1 cellular context compared by ENCODE assay signal in genomic region chr11:120929664-120930154, GRCh38.
TF ChIP-seq lines count a peak whose summit lies in the region.

No MANE protein-coding gene starts in this region.

TF ChIP-seq in GM12878, 131 proteins besides CTCF, POLR2A, EP300 and RAD21 (continued from another document):
- TF ChIP-seq ZNF592 (IDR thresholded peaks at IDR 0.05) (no peak), PML (IDR thresholded peaks at IDR 0.05; ENCODE audit: low read length) (no peak), CHD4 (IDR thresholded peaks at IDR 0.05) (no peak), BCL11A (IDR thresholded peaks at IDR 0.05; ENCODE audit: low read depth, low read length) (no peak), TARDBP (IDR thresholded peaks at IDR 0.05; ENCODE audit: borderline replicate concordance) (no peak), CBX5 (IDR thresholded peaks at IDR 0.05; ENCODE audit: low read depth) (no peak), ZBTB11 (CRISPR knock-in tag; IDR thresholded peaks at IDR 0.05) (no peak), EED (IDR thresholded peaks at IDR 0.05; ENCODE audit: low read depth) (no peak), SPI1 (IDR thresholded peaks at IDR 0.05; ENCODE audit: borderline replicate concordance, insufficient read depth, low read depth, low read length) (peak; percentile 43; the same call in 1 of the 2 replicates), NFIC (IDR thresholded peaks at IDR 0.05; ENCODE audit: low read depth, low read length) (no peak), SMC3 (IDR thresholded peaks at IDR 0.05; ENCODE audit: borderline replicate concordance, low read length) (peak; percentile 63; the same call in 1 of the 2 replicates), CBX3 (IDR thresholded peaks at IDR 0.05; ENCODE audit: borderline replicate concordance, low read depth) (no peak), BRCA1 (IDR thresholded peaks at IDR 0.05; ENCODE audit: low read depth, low read length) (no peak), MLLT1 (IDR thresholded peaks at IDR 0.05) (no peak)
